ENCODE assay signal across 1 cellular context in the genomic region with DNA sequence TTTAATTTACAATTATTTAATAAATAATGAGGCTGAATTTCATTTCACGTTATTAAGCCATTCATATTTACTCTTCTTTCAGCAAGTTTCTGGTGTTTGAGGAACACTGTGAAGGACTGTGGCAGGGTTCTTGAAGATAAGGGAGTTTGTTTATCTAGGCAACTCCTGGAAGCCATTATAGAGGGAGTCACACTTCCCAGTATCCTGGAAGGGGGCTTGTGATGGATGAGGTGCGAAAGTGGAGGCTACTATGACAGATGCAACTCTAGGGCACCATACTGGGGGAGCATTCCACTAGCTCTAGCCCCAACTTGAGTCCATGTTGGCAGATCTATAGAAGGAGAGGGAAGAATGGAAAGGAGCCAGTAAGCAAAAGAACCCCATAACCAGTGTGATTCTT.
TF ChIP-seq lines count a peak whose summit lies in the region.

No MANE protein-coding gene starts in this region.

TF ChIP-seq in K562, 482 proteins besides CTCF, POLR2A, EP300 and RAD21 (continued from another document):
- TF ChIP-seq JUND (IDR thresholded peaks at IDR 0.05; ENCODE audit: borderline replicate concordance, low read depth, low read length) (peak; percentile 58; the same call in 1 of the 2 replicates), JUND (tag; IDR thresholded peaks at IDR 0.05; ENCODE audit: borderline replicate concordance, low read depth, low read length) (no peak; the same call in 2 of the 3 replicates), TAL1 (IDR thresholded peaks at IDR 0.05) (peak; percentile 69), SRSF7 (optimal IDR thresholded peaks at IDR 0.05; ENCODE audit: low read depth, low read length) (no peak), DPF2 (IDR thresholded peaks at IDR 0.05) (peak; percentile 86), POLR3G (IDR thresholded peaks at IDR 0.05; ENCODE audit: extremely low read depth, insufficient read length, insufficient replicate concordance) (no peak), RCOR1 (IDR thresholded peaks at IDR 0.05; ENCODE audit: borderline replicate concordance in 1 of 2, low read depth in 2 of 2, low read length in 2 of 2) (peak in 1 of 2 experiments; percentile 83; a peak in 3 of 4 replicates), EHMT2 (IDR thresholded peaks at IDR 0.05) (peak; percentile 70), ZEB2 (IDR thresholded peaks at IDR 0.05) (0 out of 2 replicates have a peak, but pooled peaks have one; percentile 36), COPS2 (conservative IDR thresholded peaks at IDR 0.05) (no peak), POLR3A (IDR thresholded peaks at IDR 0.05; ENCODE audit: borderline replicate concordance, extremely low read depth, insufficient read depth, insufficient read length) (no peak), PHB2 (IDR thresholded peaks at IDR 0.05; ENCODE audit: low read depth) (no peak), HMG20B (CRISPR knock-in tag; IDR thresholded peaks at IDR 0.05) (no peak), SMARCA4 (IDR thresholded peaks at IDR 0.05) (peak; percentile 84), NFIC (IDR thresholded peaks at IDR 0.05) (no peak), CBFA2T3 (IDR thresholded peaks at IDR 0.05) (peak; percentile 79), NEUROD1 (IDR thresholded peaks at IDR 0.05; ENCODE audit: borderline replicate concordance, low read depth, low read length, partially characterized antibody) (peak; percentile 21), CTBP1 (IDR thresholded peaks at IDR 0.05; ENCODE audit: borderline replicate concordance) (peak; percentile 91), SMARCB1 (IDR thresholded peaks at IDR 0.05; ENCODE audit: insufficient read length, low read depth) (no peak), FOXM1 (IDR thresholded peaks at IDR 0.05; ENCODE audit: low read depth) (peak; percentile 50; the same call in 1 of the 2 replicates), FOXM1 (CRISPR knock-in tag; IDR thresholded peaks at IDR 0.05; ENCODE audit: low read depth) (no peak), PHF8 (IDR thresholded peaks at IDR 0.05; ENCODE audit: borderline replicate concordance, low read length) (no peak), CBX8 (IDR thresholded peaks at IDR 0.05; ENCODE audit: borderline replicate concordance, extremely low read depth, low read depth, low read length, poor library complexity, severe bottlenecking) (no peak), TBL1XR1 (IDR thresholded peaks at IDR 0.05; ENCODE audit: low read length in 2 of 2) (0 out of 4 replicates have a peak, but pooled peaks of 1 of the 2 experiments have one; percentile 23), FOXK2 (conservative IDR thresholded peaks at IDR 0.05 in 1 of 2, IDR thresholded peaks at IDR 0.05 in 1 of 2; ENCODE audit: low read depth in 2 of 2) (no peak; a peak in 1 of 4 replicates), ZNF431 (CRISPR knock-in tag; IDR thresholded peaks at IDR 0.05) (no peak)
- TF ChIP-seq, protein P1, sequence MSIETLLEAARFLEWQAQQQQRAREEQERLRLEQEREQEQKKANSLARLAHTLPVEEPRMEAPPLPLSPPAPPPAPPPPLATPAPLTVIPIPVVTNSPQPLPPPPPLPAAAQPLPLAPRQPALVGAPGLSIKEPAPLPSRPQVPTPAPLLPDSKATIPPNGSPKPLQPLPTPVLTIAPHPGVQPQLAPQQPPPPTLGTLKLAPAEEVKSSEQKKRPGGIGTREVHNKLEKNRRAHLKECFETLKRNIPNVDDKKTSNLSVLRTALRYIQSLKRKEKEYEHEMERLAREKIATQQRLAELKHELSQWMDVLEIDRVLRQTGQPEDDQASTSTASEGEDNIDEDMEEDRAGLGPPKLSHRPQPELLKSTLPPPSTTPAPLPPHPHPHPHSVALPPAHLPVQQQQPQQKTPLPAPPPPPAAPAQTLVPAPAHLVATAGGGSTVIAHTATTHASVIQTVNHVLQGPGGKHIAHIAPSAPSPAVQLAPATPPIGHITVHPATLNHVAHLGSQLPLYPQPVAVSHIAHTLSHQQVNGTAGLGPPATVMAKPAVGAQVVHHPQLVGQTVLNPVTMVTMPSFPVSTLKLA (conservative IDR thresholded peaks at IDR 0.05), result peak in 1 of 2 experiments; percentile 41; a peak in 2 of 4 replicates
- TF ChIP-seq, protein P2, sequence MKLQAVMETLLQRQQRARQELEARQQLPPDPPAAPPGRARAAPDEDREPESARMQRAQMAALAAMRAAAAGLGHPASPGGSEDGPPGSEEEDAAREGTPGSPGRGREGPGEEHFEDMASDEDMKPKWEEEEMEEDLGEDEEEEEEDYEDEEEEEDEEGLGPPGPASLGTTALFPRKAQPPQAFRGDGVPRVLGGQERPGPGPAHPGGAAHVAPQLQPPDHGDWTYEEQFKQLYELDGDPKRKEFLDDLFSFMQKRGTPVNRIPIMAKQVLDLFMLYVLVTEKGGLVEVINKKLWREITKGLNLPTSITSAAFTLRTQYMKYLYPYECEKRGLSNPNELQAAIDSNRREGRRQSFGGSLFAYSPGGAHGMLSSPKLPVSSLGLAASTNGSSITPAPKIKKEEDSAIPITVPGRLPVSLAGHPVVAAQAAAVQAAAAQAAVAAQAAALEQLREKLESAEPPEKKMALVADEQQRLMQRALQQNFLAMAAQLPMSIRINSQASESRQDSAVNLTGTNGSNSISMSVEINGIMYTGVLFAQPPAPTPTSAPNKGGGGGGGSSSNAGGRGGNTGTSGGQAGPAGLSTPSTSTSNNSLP (IDR thresholded peaks at IDR 0.05; ENCODE audit: borderline replicate concordance, low read depth, low read length), result peak; percentile 5; the same call in 1 of the 2 replicates
